Comparison of ENCODE assay signal across 10 cellular contexts in genomic region chr2:240818543-240819403, GRCh38. TPM values are rescaled to one million over a fixed set of nuclear protein-coding genes. Genes with fewer than 3 reads are reported as not detected.
A peak's percentile ranks its signal among the peaks of the same experiment; 100 is the strongest.
DNase-seq lines count a peak whose midpoint lies in the region; ATAC-seq and TF ChIP-seq lines count a peak whose summit lies in the region.
"Had no signal": no experiment of that assay in that cellular context is flagged by ENCODE, and none has a peak within 500 bp of the region (broad histone marks: within the 10 kb centered on the region; RNA-seq: fewer than 3 reads in every experiment).

No MANE protein-coding gene starts in this region.

- H3K36me3 ChIP-seq in HAP-1 (replicated peaks) = peaks cover 33% of the 10 kb centered on the region
- no peaks in the 10 kb centered on the region for H3K36me3 ChIP-seq in RWPE2 (ENCODE audit: low read depth)
- H3K36me3 ChIP-seq in right atrium auricular region = no peaks in the 10 kb centered on the region

- H3K27ac ChIP-seq in RWPE2 (ENCODE audit: poor library complexity, severe bottlenecking) (no peak overlapping the region), right atrium auricular region (peak overlapping the region; percentile 64 to 68)

- DNase-seq in HAP-1 (ENCODE audit: low spot score in 2 of 2) (peak in 1 of 2 experiments; percentile 65), RWPE2 (ENCODE audit: low spot score) (peak; percentile 61), right atrium auricular region (ENCODE audit: low spot score) (no peak), retina (peak; percentile 68), activated gamma-delta T cell (lab: John Stamatoyannopoulos, UW) (no peak), MV-4-11 (lab: John Stamatoyannopoulos, UW) (no peak)
- no peak for DNase-seq in stimulated activated CD4-positive, alpha-beta T cell treated with anti-CD3 and anti-CD28 coated beads, Interleukin-4, amount 100 ng/mL, for 24 hours
- DNase-seq: stimulated activated naive CD4-positive, alpha-beta T cell treated with Interleukin-2 at 50 U/mL for 16 hours had no signal

- H3K9me3 ChIP-seq in HAP-1 (peaks cover 9% of the 10 kb centered on the region; the same call in 1 of the 2 replicates), RWPE2 (ENCODE audit: severe bottlenecking) (no peaks in the 10 kb centered on the region), right atrium auricular region (no peaks in the 10 kb centered on the region)

- ATAC-seq in RWPE2 (ENCODE audit: low read depth) = no peak
- ATAC-seq in GM19351 (IDR thresholded peaks at IDR 0.05; ENCODE audit: unreplicated experiment) = no peak

- in situ Hi-C loops in HAP-1 (cut with MboI; ENCODE audit: low sequenced_read_pairs) = no loop called here

- TF ChIP-seq CTCF in RWPE2 (IDR thresholded peaks at IDR 0.05; ENCODE audit: poor library complexity, severe bottlenecking) (no peak), right atrium auricular region (IDR thresholded peaks at IDR 0.05) (no peak)

- peaks cover 15% of the 10 kb centered on the region for H3K4me1 ChIP-seq in HAP-1
- no peaks in the 10 kb centered on the region for H3K4me1 ChIP-seq in RWPE2 (ENCODE audit: insufficient read depth, poor library complexity, severe bottlenecking)
- peaks cover 0 to 26% of the 10 kb centered on the region in 2 donors for H3K4me1 ChIP-seq in right atrium auricular region

- H3K4me3 ChIP-seq in HAP-1 (peak overlapping the region; percentile 90), RWPE2 (ENCODE audit: severe bottlenecking) (no peak overlapping the region), right atrium auricular region (peak overlapping the region; percentile 46 to 58)

- H3K27me3 ChIP-seq in HAP-1 (ENCODE audit: low read depth) (no peaks in the 10 kb centered on the region; the same call in 1 of the 2 replicates), RWPE2 (ENCODE audit: insufficient read depth, poor library complexity, severe bottlenecking) (peaks cover 59% of the 10 kb centered on the region), right atrium auricular region (peaks cover 0 to 6% of the 10 kb centered on the region in 2 donors)

RNA-seq across cellular contexts. Expression of gene KIF1A, which starts 1.2 kb away (rescaled TPM):
- 10 to 100 TPM; 41.8 to 43.7 TPM for total RNA-seq in right atrium auricular region

RNA-seq across cellular contexts. Expression of gene AGXT, which starts 49.9 kb away (rescaled TPM):
- total RNA-seq in right atrium auricular region = not detected
- total RNA-seq: lower leg skin had no signal

Comparison
In these comparisons a context has a peak if more than half of its experiments do, and no peak if none do; other contexts are left out.
1. DNase-seq: peak in RWPE2 (single experiment) and retina (single experiment); none in right atrium auricular region (single experiment), activated gamma-delta T cell (single experiment), stimulated activated CD4-positive, alpha-beta T cell treated with anti-CD3 and anti-CD28 coated beads, Interleukin-4, amount 100 ng/mL, for 24 hours (single experiment) and MV-4-11 (single experiment).